In genomic region chr2:154459286-154459685, GRCh38 we compare ENCODE assay signal across 9 cellular contexts.
"Had no signal": no experiment of that assay in that cellular context is flagged by ENCODE, and none has a peak within 500 bp of the region (broad histone marks: within the 10 kb centered on the region; RNA-seq: fewer than 3 reads in every experiment).

No MANE protein-coding gene starts in this region.

- H2AFZ ChIP-seq: GM23248, GM23338 had no signal

- H3K9ac ChIP-seq: GM23248 had no signal

- H3K36me3 ChIP-seq: HAP-1 had no signal

- H3K4me1 ChIP-seq: HAP-1 had no signal

- H3K9me3 ChIP-seq: HAP-1 had no signal

- H3K27ac ChIP-seq: GM23248 had no signal

- H3K4me2 ChIP-seq: GM23338 had no signal

- H3K4me3 ChIP-seq: GM23248, GM23338, HAP-1 had no signal

- DNase-seq: GM23248, GOT3, H7, H9, HCEC 1CT, HFFc6 had no signal

- ATAC-seq: GM23338, HCT116 had no signal
